Comparison of ENCODE assay signal across 8 cellular contexts in the genomic region with DNA sequence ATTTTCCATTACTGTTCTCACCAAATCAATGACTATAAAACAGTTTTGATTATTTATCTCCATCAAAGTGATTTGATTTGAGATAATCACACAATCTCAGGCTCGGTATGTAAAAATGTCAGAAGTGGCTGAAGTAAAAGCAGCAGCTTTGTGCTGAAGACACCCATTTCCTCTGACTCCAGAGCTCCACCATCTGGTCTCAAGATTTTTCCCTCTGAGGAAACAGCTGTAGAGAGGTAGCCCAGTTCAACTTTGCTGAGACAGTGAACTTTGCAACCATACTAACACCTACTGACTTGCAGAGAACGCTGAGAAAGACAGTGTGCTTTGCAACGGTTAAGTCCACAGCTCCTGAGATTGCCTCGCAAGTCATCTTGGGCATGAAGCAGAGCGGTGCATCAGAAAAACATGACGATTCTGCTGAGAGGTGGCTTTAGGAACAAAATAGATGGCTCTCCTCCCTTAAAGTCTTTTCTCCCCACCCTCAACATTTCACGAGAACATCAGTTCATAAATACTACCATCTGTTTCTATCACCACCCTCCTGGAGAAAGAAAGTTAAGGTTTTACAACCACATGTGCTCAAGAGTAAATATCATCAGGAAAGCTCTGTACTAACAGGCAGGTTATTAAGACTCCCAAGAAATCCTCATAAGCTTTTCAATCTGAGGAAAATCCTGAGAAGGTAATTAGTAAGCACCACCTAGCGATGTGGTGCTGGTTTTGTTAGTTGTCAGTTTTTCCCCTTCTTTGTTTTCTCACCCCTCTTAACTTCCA. TPM values are rescaled to one million over a fixed set of nuclear protein-coding genes. Genes with fewer than 3 reads are reported as not detected.
DNase-seq lines count a peak whose midpoint lies in the region; ATAC-seq, FAIRE-seq and TF ChIP-seq lines count a peak whose summit lies in the region.

No MANE protein-coding gene starts in this region.

- no peak overlapping the region for H3K4me3 Mint-ChIP-seq in chondrocyte (ENCODE audit: unreplicated experiment)

- no peaks in the 10 kb centered on the region for H3K9me3 Mint-ChIP-seq in chondrocyte (ENCODE audit: low read depth)

- H3K27me3 ChIP-seq in Peyer's patch: no peaks in the 10 kb centered on the region
- H3K27me3 ChIP-seq in liver (ENCODE audit: control insufficient read depth in 4 of 4, insufficient read depth in 4 of 4, low read length in 3 of 4): no peaks in the 10 kb centered on the region
- no peaks in the 10 kb centered on the region for H3K27me3 ChIP-seq in thymus (ENCODE audit: control insufficient read depth, insufficient read depth)

- H3K4me3 ChIP-seq in Peyer's patch (no peak overlapping the region), liver (ENCODE audit: low read depth in 1 of 3, low read length in 3 of 3) (no peak overlapping the region), thymus (ENCODE audit: low read length) (no peak overlapping the region)

- H3K9ac ChIP-seq in liver (ENCODE audit: low read depth in 1 of 2, low read length in 2 of 2): peak overlapping the region; percentile 9 to 48

- peak in 5 of 6 experiments; percentile 19 to 85 (median 74) for TF ChIP-seq CTCF in Peyer's patch (IDR thresholded peaks at IDR 0.05)
- peak; percentile 85 for TF ChIP-seq CTCF in chondrocyte (IDR thresholded peaks at IDR 0.05)
- peak; percentile 45 for TF ChIP-seq CTCF in liver (IDR thresholded peaks at IDR 0.05; ENCODE audit: low read depth, low read length, missing input control)

- peak; percentile 33 for FAIRE-seq in GM12892 (lab: Jason Lieb, UNC)

- peak; percentile 91 to 93 for TF ChIP-seq RAD21 in liver (IDR thresholded peaks at IDR 0.05)

- DNase-seq in CD1c-positive myeloid dendritic cell (ENCODE audit: extremely low spot score): peak; percentile 37
- DNase-seq in GM12892 (ENCODE audit: insufficient read length): no peak
- peak in 2 of 3 donors; percentile 26 to 79 for DNase-seq in Peyer's patch
- no peak for DNase-seq in chondrocyte (ENCODE audit: low spot score)
- no peak for DNase-seq in NK-92 (lab: John Stamatoyannopoulos, UW; ENCODE audit: unreplicated experiment)

- peaks cover 32% of the 10 kb centered on the region for H3K4me1 Mint-ChIP-seq in chondrocyte (ENCODE audit: low read depth)

- TF ChIP-seq POLR2A in GM12892 (IDR thresholded peaks at IDR 0.05; ENCODE audit: low read depth, low read length): no peak
- TF ChIP-seq POLR2A in Peyer's patch (IDR thresholded peaks at IDR 0.05): no peak

- H3K27ac ChIP-seq in Peyer's patch (peak overlapping the region in 1 of 4 donors; percentile 44), liver (ENCODE audit: low read depth in 1 of 2, low read length in 2 of 2) (peak overlapping the region; percentile 7 to 21), thymus (ENCODE audit: low read depth) (peak overlapping the region; percentile 66)

- no peaks in the 10 kb centered on the region for H3K9me3 ChIP-seq in Peyer's patch
- H3K9me3 ChIP-seq in liver (ENCODE audit: control insufficient read depth in 4 of 4, low read length in 3 of 4): no peaks in the 10 kb centered on the region
- H3K9me3 ChIP-seq in thymus (ENCODE audit: control insufficient read depth): no peaks in the 10 kb centered on the region

- 40% methylated on average over 8 of the region's 8 CpGs for WGBS in liver
- WGBS in thymus: 65% methylated on average over 8 of the region's 8 CpGs

- peak overlapping the region; percentile 15 for H3K27ac Mint-ChIP-seq in chondrocyte (ENCODE audit: unreplicated experiment)

- ATAC-seq in HG02852 (IDR thresholded peaks at IDR 0.05; ENCODE audit: unreplicated experiment): no peak

- H3K36me3 Mint-ChIP-seq in chondrocyte (ENCODE audit: low read depth): peaks cover 23% of the 10 kb centered on the region

- H3K4me1 ChIP-seq in Peyer's patch: peaks cover 0 to 7% (median 0%) of the 10 kb centered on the region in 4 donors
- H3K4me1 ChIP-seq in liver (ENCODE audit: control insufficient read depth in 4 of 4, insufficient read depth in 4 of 4, low read length in 3 of 4): peaks cover 0 to 21% (median 12%) of the 10 kb centered on the region in 4 donors
- no peaks in the 10 kb centered on the region for H3K4me1 ChIP-seq in thymus (ENCODE audit: control insufficient read depth, insufficient read depth, low read length)

- H3K36me3 ChIP-seq in Peyer's patch: peaks cover 0 to 46% (median 0%) of the 10 kb centered on the region in 3 donors
- H3K36me3 ChIP-seq in liver (ENCODE audit: control insufficient read depth in 4 of 4, insufficient read depth in 3 of 4, low read depth in 1 of 4, low read length in 3 of 4): peaks cover 4 to 37% (median 23%) of the 10 kb centered on the region in 4 donors
- peaks cover 39% of the 10 kb centered on the region for H3K36me3 ChIP-seq in thymus (ENCODE audit: control insufficient read depth, insufficient read depth)

- H3K27me3 Mint-ChIP-seq in chondrocyte (ENCODE audit: low read depth): no peaks in the 10 kb centered on the region

TF ChIP-seq in liver, 16 proteins besides CTCF, POLR2A, EP300 and RAD21:
- TF ChIP-seq EGR1 (IDR thresholded peaks at IDR 0.05; ENCODE audit: low read depth in 2 of 2) (no peak), HNF4G (IDR thresholded peaks at IDR 0.05) (peak; percentile 58), TAF1 (conservative IDR thresholded peaks at IDR 0.05) (no peak), MAX (IDR thresholded peaks at IDR 0.05) (no peak), RXRA (IDR thresholded peaks at IDR 0.05) (peak; percentile 69 to 83), GABPA (IDR thresholded peaks at IDR 0.05 in 1 of 2, conservative IDR thresholded peaks at IDR 0.05 in 1 of 2) (no peak), JUND (IDR thresholded peaks at IDR 0.05) (peak; percentile 62 to 67), HNF4A (conservative IDR thresholded peaks at IDR 0.05) (peak; percentile 66 to 83), SP1 (IDR thresholded peaks at IDR 0.05) (no peak), FOXA2 (IDR thresholded peaks at IDR 0.05) (peak; percentile 10), FOXA1 (IDR thresholded peaks at IDR 0.05) (no peak), YY1 (IDR thresholded peaks at IDR 0.05) (peak; percentile 33)
- TF ChIP-seq, protein P1, sequence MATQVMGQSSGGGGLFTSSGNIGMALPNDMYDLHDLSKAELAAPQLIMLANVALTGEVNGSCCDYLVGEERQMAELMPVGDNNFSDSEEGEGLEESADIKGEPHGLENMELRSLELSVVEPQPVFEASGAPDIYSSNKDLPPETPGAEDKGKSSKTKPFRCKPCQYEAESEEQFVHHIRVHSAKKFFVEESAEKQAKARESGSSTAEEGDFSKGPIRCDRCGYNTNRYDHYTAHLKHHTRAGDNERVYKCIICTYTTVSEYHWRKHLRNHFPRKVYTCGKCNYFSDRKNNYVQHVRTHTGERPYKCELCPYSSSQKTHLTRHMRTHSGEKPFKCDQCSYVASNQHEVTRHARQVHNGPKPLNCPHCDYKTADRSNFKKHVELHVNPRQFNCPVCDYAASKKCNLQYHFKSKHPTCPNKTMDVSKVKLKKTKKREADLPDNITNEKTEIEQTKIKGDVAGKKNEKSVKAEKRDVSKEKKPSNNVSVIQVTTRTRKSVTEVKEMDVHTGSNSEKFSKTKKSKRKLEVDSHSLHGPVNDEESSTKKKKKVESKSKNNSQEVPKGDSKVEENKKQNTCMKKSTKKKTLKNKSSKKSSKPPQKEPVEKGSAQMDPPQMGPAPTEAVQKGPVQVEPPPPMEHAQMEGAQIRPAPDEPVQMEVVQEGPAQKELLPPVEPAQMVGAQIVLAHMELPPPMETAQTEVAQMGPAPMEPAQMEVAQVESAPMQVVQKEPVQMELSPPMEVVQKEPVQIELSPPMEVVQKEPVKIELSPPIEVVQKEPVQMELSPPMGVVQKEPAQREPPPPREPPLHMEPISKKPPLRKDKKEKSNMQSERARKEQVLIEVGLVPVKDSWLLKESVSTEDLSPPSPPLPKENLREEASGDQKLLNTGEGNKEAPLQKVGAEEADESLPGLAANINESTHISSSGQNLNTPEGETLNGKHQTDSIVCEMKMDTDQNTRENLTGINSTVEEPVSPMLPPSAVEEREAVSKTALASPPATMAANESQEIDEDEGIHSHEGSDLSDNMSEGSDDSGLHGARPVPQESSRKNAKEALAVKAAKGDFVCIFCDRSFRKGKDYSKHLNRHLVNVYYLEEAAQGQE (IDR thresholded peaks at IDR 0.05): no peak

RNA-seq across cellular contexts. Expression of gene HIGD1C, which starts 34.8 kb away (rescaled TPM):
- not detected for polyA plus RNA-seq in GM12892 (2012; ENCODE audit: missing spikeins)
- not detected for total RNA-seq in Peyer's patch
- total RNA-seq in chondrocyte: not detected in 3 replicates
- total RNA-seq in liver: not detected
- not detected for polyA plus RNA-seq in liver
- not detected for polyA plus RNA-seq in thymus

RNA-seq across cellular contexts. Expression of gene SLC11A2, which starts 39.0 kb away (rescaled TPM):
- 13.7 TPM for polyA plus RNA-seq in GM12892 (2012; ENCODE audit: missing spikeins)
- 10 to 100 TPM; 37.1 to 57.4 (median 50.0) TPM for total RNA-seq in Peyer's patch
- 26.8 to 41.4 TPM (median 33.0 TPM) in 3 replicates for total RNA-seq in chondrocyte
- 100 to 1,000 TPM in 1 of 2 donors, 10 to 100 TPM in 1; 80.1 to 108 TPM for total RNA-seq in liver
- polyA plus RNA-seq in liver: 10 to 100 TPM; 15.2 to 24.2 TPM
- polyA plus RNA-seq in thymus: 30.0 TPM

Comparison
In these comparisons a context has a peak if more than half of its experiments do, and no peak if none do; other contexts are left out.
1. DNase-seq: peak in CD1c-positive myeloid dendritic cell (single experiment) and Peyer's patch (2 of 3); none in GM12892 (single experiment), chondrocyte (single experiment) and NK-92 (single experiment).
2. Peak in every context shown above with its lines, with median percentiles within 50 percentile points of each other: CTCF ChIP-seq.